2 cellular contexts compared by ENCODE assay signal in the genomic region with DNA sequence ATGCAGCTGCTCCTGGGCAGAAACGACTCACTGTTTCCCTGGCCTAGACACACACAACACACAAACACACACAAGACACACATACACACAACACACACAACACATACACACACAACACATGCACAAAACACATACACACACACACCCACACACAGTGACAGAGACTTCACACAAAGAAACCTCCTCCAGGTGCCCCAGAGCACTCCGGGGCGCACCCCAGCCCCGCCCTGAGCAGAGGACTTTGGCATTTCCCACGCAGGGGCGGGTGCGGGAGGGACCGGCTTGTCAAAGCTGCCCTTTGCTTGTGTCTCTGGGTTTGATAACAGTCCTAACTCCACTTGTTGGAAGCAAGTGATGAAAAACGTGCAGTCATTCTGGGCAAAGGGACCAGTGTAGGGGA.
A peak's percentile ranks its signal among the peaks of the same experiment; 100 is the strongest.
TF ChIP-seq lines count a peak whose summit lies in the region.

No MANE protein-coding gene starts in this region.

TF ChIP-seq in K562, 482 proteins besides CTCF, POLR2A, EP300 and RAD21:
- no peak for TF ChIP-seq ZNF75A (CRISPR knock-in tag; IDR thresholded peaks at IDR 0.05)
- 0 out of 2 replicates have a peak, but pooled peaks have one; percentile 8 for TF ChIP-seq EGR1 (conservative IDR thresholded peaks at IDR 0.05)
- TF ChIP-seq NRF1 (conservative IDR thresholded peaks at IDR 0.05 in 1 of 2, IDR thresholded peaks at IDR 0.05 in 1 of 2) = peak; percentile 31 to 34; a peak in 2 of 4 replicates
- TF ChIP-seq ZSCAN29 (IDR thresholded peaks at IDR 0.05) = no peak
- 0 out of 2 replicates have a peak, but pooled peaks have one; percentile 28 for TF ChIP-seq ZNF766 (CRISPR knock-in tag; conservative IDR thresholded peaks at IDR 0.05)
- TF ChIP-seq ZNF445 (CRISPR knock-in tag; IDR thresholded peaks at IDR 0.05; ENCODE audit: low read depth) = no peak
- TF ChIP-seq ZFP36 (IDR thresholded peaks at IDR 0.05; ENCODE audit: low read depth, low read length, partially characterized antibody) = no peak
- TF ChIP-seq, protein P1, sequence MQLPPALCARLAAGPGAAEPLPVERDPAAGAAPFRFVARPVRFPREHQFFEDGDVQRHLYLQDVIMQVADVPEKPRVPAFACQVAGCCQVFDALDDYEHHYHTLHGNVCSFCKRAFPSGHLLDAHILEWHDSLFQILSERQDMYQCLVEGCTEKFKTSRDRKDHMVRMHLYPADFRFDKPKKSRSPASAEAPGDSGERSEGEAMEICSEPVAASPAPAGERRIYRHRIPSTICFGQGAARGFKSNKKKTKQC (CRISPR knock-in tag; IDR thresholded peaks at IDR 0.05) = no peak

TF ChIP-seq in liver, 16 proteins besides CTCF, POLR2A, EP300 and RAD21:
- TF ChIP-seq, protein P2, sequence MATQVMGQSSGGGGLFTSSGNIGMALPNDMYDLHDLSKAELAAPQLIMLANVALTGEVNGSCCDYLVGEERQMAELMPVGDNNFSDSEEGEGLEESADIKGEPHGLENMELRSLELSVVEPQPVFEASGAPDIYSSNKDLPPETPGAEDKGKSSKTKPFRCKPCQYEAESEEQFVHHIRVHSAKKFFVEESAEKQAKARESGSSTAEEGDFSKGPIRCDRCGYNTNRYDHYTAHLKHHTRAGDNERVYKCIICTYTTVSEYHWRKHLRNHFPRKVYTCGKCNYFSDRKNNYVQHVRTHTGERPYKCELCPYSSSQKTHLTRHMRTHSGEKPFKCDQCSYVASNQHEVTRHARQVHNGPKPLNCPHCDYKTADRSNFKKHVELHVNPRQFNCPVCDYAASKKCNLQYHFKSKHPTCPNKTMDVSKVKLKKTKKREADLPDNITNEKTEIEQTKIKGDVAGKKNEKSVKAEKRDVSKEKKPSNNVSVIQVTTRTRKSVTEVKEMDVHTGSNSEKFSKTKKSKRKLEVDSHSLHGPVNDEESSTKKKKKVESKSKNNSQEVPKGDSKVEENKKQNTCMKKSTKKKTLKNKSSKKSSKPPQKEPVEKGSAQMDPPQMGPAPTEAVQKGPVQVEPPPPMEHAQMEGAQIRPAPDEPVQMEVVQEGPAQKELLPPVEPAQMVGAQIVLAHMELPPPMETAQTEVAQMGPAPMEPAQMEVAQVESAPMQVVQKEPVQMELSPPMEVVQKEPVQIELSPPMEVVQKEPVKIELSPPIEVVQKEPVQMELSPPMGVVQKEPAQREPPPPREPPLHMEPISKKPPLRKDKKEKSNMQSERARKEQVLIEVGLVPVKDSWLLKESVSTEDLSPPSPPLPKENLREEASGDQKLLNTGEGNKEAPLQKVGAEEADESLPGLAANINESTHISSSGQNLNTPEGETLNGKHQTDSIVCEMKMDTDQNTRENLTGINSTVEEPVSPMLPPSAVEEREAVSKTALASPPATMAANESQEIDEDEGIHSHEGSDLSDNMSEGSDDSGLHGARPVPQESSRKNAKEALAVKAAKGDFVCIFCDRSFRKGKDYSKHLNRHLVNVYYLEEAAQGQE (IDR thresholded peaks at IDR 0.05) = no peak
- no peak for TF ChIP-seq FOXA1 (IDR thresholded peaks at IDR 0.05)
- TF ChIP-seq, protein P3, sequence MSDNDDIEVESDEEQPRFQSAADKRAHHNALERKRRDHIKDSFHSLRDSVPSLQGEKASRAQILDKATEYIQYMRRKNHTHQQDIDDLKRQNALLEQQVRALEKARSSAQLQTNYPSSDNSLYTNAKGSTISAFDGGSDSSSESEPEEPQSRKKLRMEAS (IDR thresholded peaks at IDR 0.05) = no peak
- TF ChIP-seq RXRA (IDR thresholded peaks at IDR 0.05) = no peak
- peak; percentile 24 to 59 for TF ChIP-seq HNF4A (conservative IDR thresholded peaks at IDR 0.05)
